Comparison of ENCODE assay signal across 28 cellular contexts in the genomic region with DNA sequence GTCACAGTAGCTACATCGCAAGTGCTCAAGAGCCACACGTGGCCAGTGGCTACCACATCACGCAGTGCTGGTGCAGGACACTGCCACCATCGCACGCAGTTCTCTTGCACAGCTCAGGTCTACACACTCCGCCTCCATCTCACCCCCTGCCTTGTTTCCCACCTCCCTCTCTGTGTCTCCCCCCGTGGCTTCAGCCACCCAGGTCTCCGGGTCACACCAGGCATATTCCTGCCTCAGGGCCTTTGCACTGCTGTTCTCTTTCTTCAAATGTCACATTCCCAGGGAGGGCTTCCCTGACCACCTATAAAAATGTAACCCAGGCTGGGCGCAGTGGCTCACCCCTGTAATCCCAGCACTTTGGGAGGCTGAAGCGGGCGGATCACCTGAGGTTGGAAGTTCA. TPM values are rescaled to one million over a fixed set of nuclear protein-coding genes. Genes with fewer than 3 reads are reported as not detected.
A peak's percentile ranks its signal among the peaks of the same experiment; 100 is the strongest.
DNase-seq lines count a peak whose midpoint lies in the region; ATAC-seq, FAIRE-seq and TF ChIP-seq lines count a peak whose summit lies in the region.
"Had no signal": no experiment of that assay in that cellular context is flagged by ENCODE, and none has a peak within 500 bp of the region (broad histone marks: within the 10 kb centered on the region; RNA-seq: fewer than 3 reads in every experiment).

No MANE protein-coding gene starts in this region.

- no peaks in the 10 kb centered on the region for H3K9me3 ChIP-seq in heart left ventricle
- no peaks in the 10 kb centered on the region for H3K9me3 ChIP-seq in astrocyte (ENCODE audit: insufficient read depth, low read depth, low read length)
- no peaks in the 10 kb centered on the region for H3K9me3 ChIP-seq in lower lobe of right lung
- H3K9me3 ChIP-seq in thoracic aorta, result no peaks in the 10 kb centered on the region
- no peaks in the 10 kb centered on the region for H3K9me3 ChIP-seq in T-helper 17 cell (ENCODE audit: control insufficient read depth, low read length, poor library complexity, severe bottlenecking)
- H3K9me3 ChIP-seq: ascending aorta; BLaER1 treated with 17β-estradiol and CSF1 and Interleukin-3, amounts not matched to agents 10 nM and 100 nM; Caco-2; HAP-1; left ventricle myocardium inferior; MG63; pancreas; suprapubic skin had no signal

- no peak for FAIRE-seq in astrocyte (lab: Jason Lieb, UNC)
- FAIRE-seq: pancreas had no signal

- H3K27ac Mint-ChIP-seq in astrocyte (ENCODE audit: unreplicated experiment) (peak overlapping the region; percentile 69), T-helper 17 cell (no peak overlapping the region)
- H3K27ac Mint-ChIP-seq: activated T-helper 1 cell treated with anti-CD3 and anti-CD28 coated beads, Interleukin-12 subunit alpha, Interleukin-12 subunit beta, Interleukin-2, Interleukin-4 antibody, amounts not matched to agents 30 ng/mL and 10 ng/mL and 1 ng/mL, durations not matched to agents 14 hours and 24 hours and 36 hours; natural killer cell had no signal

- H3K4me2 ChIP-seq in astrocyte (ENCODE audit: low read length), result no peak overlapping the region

- peak overlapping the region in 4 of 12 donors; percentile 5 to 35 (median 28) for H3K4me3 ChIP-seq in heart left ventricle
- H3K4me3 ChIP-seq in astrocyte (ENCODE audit: insufficient read depth, low read depth, low read length), result no peak overlapping the region
- H3K4me3 ChIP-seq in lower lobe of right lung, result no peak overlapping the region
- H3K4me3 ChIP-seq in thoracic aorta, result peak overlapping the region; percentile 58
- H3K4me3 ChIP-seq: BLaER1 treated with 17β-estradiol and CSF1 and Interleukin-3, amounts not matched to agents 10 nM and 100 nM; MG63; suprapubic skin had no signal

- H3K4me3 Mint-ChIP-seq in astrocyte (ENCODE audit: unreplicated experiment), result no peak overlapping the region
- no peak overlapping the region for H3K4me3 Mint-ChIP-seq in T-helper 17 cell
- H3K4me3 Mint-ChIP-seq: activated T-helper 1 cell treated with anti-CD3 and anti-CD28 coated beads, Interleukin-12 subunit alpha, Interleukin-12 subunit beta, Interleukin-2, Interleukin-4 antibody, amounts not matched to agents 30 ng/mL and 10 ng/mL and 1 ng/mL, durations not matched to agents 14 hours and 24 hours and 36 hours; natural killer cell had no signal

- WGBS in heart left ventricle, 4 donors, result 91 to 93% (median 92%) methylated on average over 11 of the region's 11 CpGs

- H3K9ac ChIP-seq in astrocyte (ENCODE audit: low read length), result no peak overlapping the region
- H3K9ac ChIP-seq: BLaER1 treated with 17β-estradiol and CSF1 and Interleukin-3, amounts not matched to agents 10 nM and 100 nM had no signal

- peaks cover 0 to 57% (median 12%) of the 10 kb centered on the region in 9 donors for H3K27me3 ChIP-seq in heart left ventricle
- H3K27me3 ChIP-seq in astrocyte (ENCODE audit: insufficient read depth, low read length), result peaks cover 9% of the 10 kb centered on the region
- H3K27me3 ChIP-seq in lower lobe of right lung (ENCODE audit: low read depth), result peaks cover 51% of the 10 kb centered on the region
- H3K27me3 ChIP-seq in thoracic aorta (replicated peaks; ENCODE audit: insufficient read depth), result no peaks in the 10 kb centered on the region
- H3K27me3 ChIP-seq: ascending aorta, MG63, pancreas had no signal

- H3K79me2 ChIP-seq in astrocyte (ENCODE audit: insufficient read depth, low read length), result no peaks in the 10 kb centered on the region

- H3K4me1 ChIP-seq in heart left ventricle (peaks cover 0 to 29% (median 16%) of the 10 kb centered on the region in 12 donors), astrocyte (ENCODE audit: insufficient read depth, low read length) (peaks cover 10% of the 10 kb centered on the region), lower lobe of right lung (peaks cover 15% of the 10 kb centered on the region), thoracic aorta (ENCODE audit: control insufficient read depth in 1 of 2, low read depth in 2 of 2) (peaks cover 13 to 69% of the 10 kb centered on the region in 2 donors)
- H3K4me1 ChIP-seq: Caco-2 had no signal

- intact Hi-C loops in Right ventricle myocardium inferior (cut with DNase I) (loop anchor here (1.0 kb wide), 1 partner anchor 86 kb away; no protein-coding TSS in a partner anchor), heart left ventricle (cut with DNase I) (loop anchor here in 7 of 10 donors (1.0 to 2.0 kb wide), 4 partner anchors 84 to 86 kb away; no protein-coding TSS in a partner anchor), lower lobe of right lung (cut with DNase I) (loop anchor here (10.0 kb wide), 1 partner anchor 82 kb away; no protein-coding TSS in a partner anchor)

- peaks cover 2% of the 10 kb centered on the region for H3K9me3 Mint-ChIP-seq in astrocyte (ENCODE audit: unreplicated experiment)
- H3K9me3 Mint-ChIP-seq: activated T-helper 1 cell treated with anti-CD3 and anti-CD28 coated beads, Interleukin-12 subunit alpha, Interleukin-12 subunit beta, Interleukin-2, Interleukin-4 antibody, amounts not matched to agents 30 ng/mL and 10 ng/mL and 1 ng/mL, durations not matched to agents 14 hours and 24 hours and 36 hours; central memory CD8-positive, alpha-beta T cell; natural killer cell had no signal

- H3K27me3 Mint-ChIP-seq in astrocyte (ENCODE audit: low read depth, unreplicated experiment) (no peaks in the 10 kb centered on the region), T-helper 17 cell (peaks cover 48% of the 10 kb centered on the region)

- H3K36me3 Mint-ChIP-seq in astrocyte (ENCODE audit: low read depth, unreplicated experiment), result no peaks in the 10 kb centered on the region
- H3K36me3 Mint-ChIP-seq in T-helper 17 cell (ENCODE audit: low read depth), result peaks cover 7% of the 10 kb centered on the region
- H3K36me3 Mint-ChIP-seq: natural killer cell had no signal

- H3K36me3 ChIP-seq in heart left ventricle (no peaks in the 10 kb centered on the region), astrocyte (ENCODE audit: insufficient read depth, low read length) (no peaks in the 10 kb centered on the region), lower lobe of right lung (no peaks in the 10 kb centered on the region), thoracic aorta (no peaks in the 10 kb centered on the region)
- H3K36me3 ChIP-seq: ascending aorta; BLaER1 treated with 17β-estradiol and CSF1 and Interleukin-3, amounts not matched to agents 10 nM and 100 nM; HAP-1; left ventricle myocardium inferior; MG63; pancreas; suprapubic skin had no signal

- H4K20me1 ChIP-seq in astrocyte (ENCODE audit: insufficient read depth, low read length), result peaks cover under 1% of the 10 kb centered on the region
- H4K20me1 ChIP-seq: BLaER1 treated with 17β-estradiol and CSF1 and Interleukin-3, amounts not matched to agents 10 nM and 100 nM had no signal

- no peak overlapping the region for H2AFZ ChIP-seq in astrocyte (ENCODE audit: low read depth, low read length)

- peaks cover under 1% of the 10 kb centered on the region for H3K4me1 Mint-ChIP-seq in astrocyte (ENCODE audit: low read depth, unreplicated experiment)
- H3K4me1 Mint-ChIP-seq in T-helper 17 cell, result peaks cover 11% of the 10 kb centered on the region

- TF ChIP-seq POLR2A in heart left ventricle (IDR thresholded peaks at IDR 0.05), result no peak

- ATAC-seq in Right ventricle myocardium inferior (no peak), heart left ventricle (no peak), lower lobe of right lung (no peak), thoracic aorta (ENCODE audit: insufficient number of reproducible peaks, low FRiP score, low read depth) (no peak), GM21619 (IDR thresholded peaks at IDR 0.05; ENCODE audit: unreplicated experiment) (no peak), T-helper 17 cell (no peak)

- TF ChIP-seq CTCF in heart left ventricle (IDR thresholded peaks at IDR 0.05) (no peak), astrocyte (IDR thresholded peaks at IDR 0.05; ENCODE audit: insufficient read depth, low read depth, low read length) (no peak), lower lobe of right lung (IDR thresholded peaks at IDR 0.05) (no peak), thoracic aorta (IDR thresholded peaks at IDR 0.05) (no peak)

- no peak overlapping the region for H3K27ac ChIP-seq in heart left ventricle
- H3K27ac ChIP-seq in astrocyte (ENCODE audit: low read depth, low read length), result no peak overlapping the region
- no peak overlapping the region for H3K27ac ChIP-seq in lower lobe of right lung
- H3K27ac ChIP-seq in thoracic aorta, result peak overlapping the region; percentile 44 to 72
- H3K27ac ChIP-seq: BLaER1 treated with 17β-estradiol and CSF1 and Interleukin-3, amounts not matched to agents 10 nM and 100 nM; dorsolateral prefrontal cortex; pancreas; RWPE1; suprapubic skin had no signal

- DNase-seq in Right ventricle myocardium inferior (ENCODE audit: missing footprints), result peak; percentile 27
- DNase-seq in heart left ventricle, result no peak
- no peak for DNase-seq in astrocyte (ENCODE audit: low read depth)
- peak; percentile 24 for DNase-seq in lower lobe of right lung
- DNase-seq in thoracic aorta (ENCODE audit: low spot score), result no peak
- DNase-seq in foreskin melanocyte, result no peak
- DNase-seq in T-helper 17 cell, result no peak
- DNase-seq: GF-D8, NCI-H2081 treated with DMSO at 0.1 percent for 48 hours, NCI-H226 had no signal

RNA-seq across cellular contexts. Expression of a gene that starts 10.6 kb away (rescaled TPM):
- total RNA-seq in Right ventricle myocardium inferior, result 28.9 TPM
- 10 to 100 TPM; 13.6 to 30.6 (median 24.7) TPM for total RNA-seq in heart left ventricle
- polyA plus RNA-seq in heart left ventricle, result 10 to 100 TPM; 17.8 to 19.0 TPM
- 35.5 and 45.5 TPM in 2 replicates for total RNA-seq in astrocyte
- total RNA-seq in lower lobe of right lung, result 9.1 TPM
- total RNA-seq in thoracic aorta, result 10 to 100 TPM; 22.6 to 23.0 TPM
- total RNA-seq in T-helper 17 cell, result not detected
- total RNA-seq: activated T-helper 1 cell treated with anti-CD3 and anti-CD28 coated beads, Interleukin-12 subunit alpha, Interleukin-12 subunit beta, Interleukin-2, Interleukin-4 antibody, amounts not matched to agents 30 ng/mL and 10 ng/mL and 1 ng/mL, durations not matched to agents 14 hours and 24 hours and 36 hours; HT1080; mononuclear cell; natural killer cell had no signal

RNA-seq across cellular contexts. Expression of a gene that starts 26.0 kb away (rescaled TPM):
- total RNA-seq in Right ventricle myocardium inferior (not detected), heart left ventricle (under 1 TPM in 7 of 9 donors, not detected in 2; 0.07 to 0.19 (median 0.12) TPM), astrocyte (0.55 and 0.98 TPM in 2 replicates), lower lobe of right lung (0.18 TPM), thoracic aorta (1 to 10 TPM; 1.2 to 5.2 TPM), T-helper 17 cell (under 1 TPM; 0.10 to 0.12 TPM)
- under 1 TPM in 1 of 2 donors, not detected in 1; 0.08 TPM for polyA plus RNA-seq in heart left ventricle
- total RNA-seq: activated T-helper 1 cell treated with anti-CD3 and anti-CD28 coated beads, Interleukin-12 subunit alpha, Interleukin-12 subunit beta, Interleukin-2, Interleukin-4 antibody, amounts not matched to agents 30 ng/mL and 10 ng/mL and 1 ng/mL, durations not matched to agents 14 hours and 24 hours and 36 hours; Caco-2; endothelial cell of umbilical vein; glomerular endothelial cell; HT1080; left ventricle myocardium inferior; mononuclear cell had no signal
- polyA plus RNA-seq: endothelial cell of umbilical vein had no signal

RNA-seq across cellular contexts. Expression of a gene that starts 55.8 kb away (rescaled TPM):
- 77.3 TPM for total RNA-seq in Right ventricle myocardium inferior
- 100 to 1,000 TPM in 1 of 9 donors, 10 to 100 TPM in 8; 69.9 to 115 (median 77.1) TPM for total RNA-seq in heart left ventricle
- 100 to 1,000 TPM in 1 of 2 donors, 10 to 100 TPM in 1; 64.9 to 107 TPM for polyA plus RNA-seq in heart left ventricle
- total RNA-seq in astrocyte, result 68.8 and 70.9 TPM in 2 replicates
- 48.9 TPM for total RNA-seq in lower lobe of right lung
- 100 to 1,000 TPM in 1 of 2 donors, 10 to 100 TPM in 1; 60.6 to 107 TPM for total RNA-seq in thoracic aorta
- 10 to 100 TPM; 34.8 to 42.8 TPM for total RNA-seq in T-helper 17 cell

Comparison
In these comparisons a context has a peak if more than half of its experiments do, and no peak if none do; other contexts are left out.
1. DNase-seq: peak in Right ventricle myocardium inferior (single experiment) and lower lobe of right lung (single experiment); none in heart left ventricle (0 of 5), astrocyte (single experiment), thoracic aorta (single experiment), foreskin melanocyte (single experiment) and T-helper 17 cell (0 of 3).
2. H3K27ac ChIP-seq: peak in thoracic aorta (2 of 2); none in heart left ventricle (0 of 12), astrocyte (single experiment) and lower lobe of right lung (single experiment).
3. RNA of a gene that starts 10.6 kb away (total RNA-seq): 35.5 to 45.5 TPM in astrocyte, 28.9 TPM in Right ventricle myocardium inferior (single experiment), 13.6 to 30.6 TPM in heart left ventricle, 22.6 to 23.0 TPM in thoracic aorta and 9.1 TPM in lower lobe of right lung (single experiment); not detected in T-helper 17 cell; every median in the first group is over 10 times any median in the second.